1 cellular context compared by ENCODE assay signal in the genomic region with DNA sequence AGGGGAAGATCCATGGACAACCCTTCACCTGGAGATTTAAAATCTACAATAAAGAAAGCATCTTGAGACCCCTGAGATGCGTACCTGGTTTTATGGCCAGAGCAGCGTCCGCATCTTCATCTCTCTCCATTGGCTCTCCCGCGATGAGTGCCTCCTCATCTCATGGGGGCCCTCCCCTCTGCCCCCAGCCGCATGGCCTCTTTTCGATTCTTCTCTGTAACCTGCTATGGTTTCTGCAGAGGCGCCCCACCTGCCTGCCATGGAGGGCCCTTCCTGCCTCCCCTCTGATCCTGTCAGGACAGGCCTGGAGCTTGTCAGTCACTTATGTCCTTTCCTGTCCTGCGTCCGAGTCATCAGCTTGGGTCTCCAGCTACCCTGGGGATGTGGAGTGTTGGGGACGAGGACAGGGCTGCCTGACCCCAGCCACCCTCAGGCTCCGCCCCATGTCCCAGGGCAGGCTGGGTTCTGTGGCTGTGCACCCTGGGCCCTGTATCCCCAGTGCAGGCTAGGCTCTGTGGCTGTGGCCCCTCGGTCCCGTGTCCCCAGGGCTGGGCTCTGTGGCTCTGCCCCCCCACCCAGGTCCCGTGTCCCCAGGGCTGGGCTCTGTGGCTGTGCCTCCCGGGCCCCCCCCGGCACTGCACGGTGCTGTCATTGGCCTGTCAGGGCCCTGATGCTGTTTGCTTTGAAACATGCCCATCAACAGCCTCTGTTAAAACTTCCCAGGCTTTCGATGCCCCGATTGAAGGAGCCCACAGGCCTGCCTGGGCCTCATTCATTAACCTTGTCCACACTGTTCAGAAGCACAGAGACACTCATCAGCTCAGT.
TF ChIP-seq lines count a peak whose summit lies in the region.

No MANE protein-coding gene starts in this region.

TF ChIP-seq in GM23338, 12 proteins besides CTCF, POLR2A, EP300 and RAD21:
- TF ChIP-seq ZNF114 (CRISPR knock-in tag; IDR thresholded peaks at IDR 0.05) = no peak
- TF ChIP-seq, protein P1, sequence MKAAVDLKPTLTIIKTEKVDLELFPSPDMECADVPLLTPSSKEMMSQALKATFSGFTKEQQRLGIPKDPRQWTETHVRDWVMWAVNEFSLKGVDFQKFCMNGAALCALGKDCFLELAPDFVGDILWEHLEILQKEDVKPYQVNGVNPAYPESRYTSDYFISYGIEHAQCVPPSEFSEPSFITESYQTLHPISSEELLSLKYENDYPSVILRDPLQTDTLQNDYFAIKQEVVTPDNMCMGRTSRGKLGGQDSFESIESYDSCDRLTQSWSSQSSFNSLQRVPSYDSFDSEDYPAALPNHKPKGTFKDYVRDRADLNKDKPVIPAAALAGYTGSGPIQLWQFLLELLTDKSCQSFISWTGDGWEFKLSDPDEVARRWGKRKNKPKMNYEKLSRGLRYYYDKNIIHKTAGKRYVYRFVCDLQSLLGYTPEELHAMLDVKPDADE (IDR thresholded peaks at IDR 0.05) = no peak
- no peak for TF ChIP-seq EZH2phosphoT487 (IDR thresholded peaks at IDR 0.05; ENCODE audit: unreplicated experiment)
- TF ChIP-seq, protein P2, sequence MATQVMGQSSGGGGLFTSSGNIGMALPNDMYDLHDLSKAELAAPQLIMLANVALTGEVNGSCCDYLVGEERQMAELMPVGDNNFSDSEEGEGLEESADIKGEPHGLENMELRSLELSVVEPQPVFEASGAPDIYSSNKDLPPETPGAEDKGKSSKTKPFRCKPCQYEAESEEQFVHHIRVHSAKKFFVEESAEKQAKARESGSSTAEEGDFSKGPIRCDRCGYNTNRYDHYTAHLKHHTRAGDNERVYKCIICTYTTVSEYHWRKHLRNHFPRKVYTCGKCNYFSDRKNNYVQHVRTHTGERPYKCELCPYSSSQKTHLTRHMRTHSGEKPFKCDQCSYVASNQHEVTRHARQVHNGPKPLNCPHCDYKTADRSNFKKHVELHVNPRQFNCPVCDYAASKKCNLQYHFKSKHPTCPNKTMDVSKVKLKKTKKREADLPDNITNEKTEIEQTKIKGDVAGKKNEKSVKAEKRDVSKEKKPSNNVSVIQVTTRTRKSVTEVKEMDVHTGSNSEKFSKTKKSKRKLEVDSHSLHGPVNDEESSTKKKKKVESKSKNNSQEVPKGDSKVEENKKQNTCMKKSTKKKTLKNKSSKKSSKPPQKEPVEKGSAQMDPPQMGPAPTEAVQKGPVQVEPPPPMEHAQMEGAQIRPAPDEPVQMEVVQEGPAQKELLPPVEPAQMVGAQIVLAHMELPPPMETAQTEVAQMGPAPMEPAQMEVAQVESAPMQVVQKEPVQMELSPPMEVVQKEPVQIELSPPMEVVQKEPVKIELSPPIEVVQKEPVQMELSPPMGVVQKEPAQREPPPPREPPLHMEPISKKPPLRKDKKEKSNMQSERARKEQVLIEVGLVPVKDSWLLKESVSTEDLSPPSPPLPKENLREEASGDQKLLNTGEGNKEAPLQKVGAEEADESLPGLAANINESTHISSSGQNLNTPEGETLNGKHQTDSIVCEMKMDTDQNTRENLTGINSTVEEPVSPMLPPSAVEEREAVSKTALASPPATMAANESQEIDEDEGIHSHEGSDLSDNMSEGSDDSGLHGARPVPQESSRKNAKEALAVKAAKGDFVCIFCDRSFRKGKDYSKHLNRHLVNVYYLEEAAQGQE (IDR thresholded peaks at IDR 0.05; ENCODE audit: unreplicated experiment) = no peak
- TF ChIP-seq, protein P3, sequence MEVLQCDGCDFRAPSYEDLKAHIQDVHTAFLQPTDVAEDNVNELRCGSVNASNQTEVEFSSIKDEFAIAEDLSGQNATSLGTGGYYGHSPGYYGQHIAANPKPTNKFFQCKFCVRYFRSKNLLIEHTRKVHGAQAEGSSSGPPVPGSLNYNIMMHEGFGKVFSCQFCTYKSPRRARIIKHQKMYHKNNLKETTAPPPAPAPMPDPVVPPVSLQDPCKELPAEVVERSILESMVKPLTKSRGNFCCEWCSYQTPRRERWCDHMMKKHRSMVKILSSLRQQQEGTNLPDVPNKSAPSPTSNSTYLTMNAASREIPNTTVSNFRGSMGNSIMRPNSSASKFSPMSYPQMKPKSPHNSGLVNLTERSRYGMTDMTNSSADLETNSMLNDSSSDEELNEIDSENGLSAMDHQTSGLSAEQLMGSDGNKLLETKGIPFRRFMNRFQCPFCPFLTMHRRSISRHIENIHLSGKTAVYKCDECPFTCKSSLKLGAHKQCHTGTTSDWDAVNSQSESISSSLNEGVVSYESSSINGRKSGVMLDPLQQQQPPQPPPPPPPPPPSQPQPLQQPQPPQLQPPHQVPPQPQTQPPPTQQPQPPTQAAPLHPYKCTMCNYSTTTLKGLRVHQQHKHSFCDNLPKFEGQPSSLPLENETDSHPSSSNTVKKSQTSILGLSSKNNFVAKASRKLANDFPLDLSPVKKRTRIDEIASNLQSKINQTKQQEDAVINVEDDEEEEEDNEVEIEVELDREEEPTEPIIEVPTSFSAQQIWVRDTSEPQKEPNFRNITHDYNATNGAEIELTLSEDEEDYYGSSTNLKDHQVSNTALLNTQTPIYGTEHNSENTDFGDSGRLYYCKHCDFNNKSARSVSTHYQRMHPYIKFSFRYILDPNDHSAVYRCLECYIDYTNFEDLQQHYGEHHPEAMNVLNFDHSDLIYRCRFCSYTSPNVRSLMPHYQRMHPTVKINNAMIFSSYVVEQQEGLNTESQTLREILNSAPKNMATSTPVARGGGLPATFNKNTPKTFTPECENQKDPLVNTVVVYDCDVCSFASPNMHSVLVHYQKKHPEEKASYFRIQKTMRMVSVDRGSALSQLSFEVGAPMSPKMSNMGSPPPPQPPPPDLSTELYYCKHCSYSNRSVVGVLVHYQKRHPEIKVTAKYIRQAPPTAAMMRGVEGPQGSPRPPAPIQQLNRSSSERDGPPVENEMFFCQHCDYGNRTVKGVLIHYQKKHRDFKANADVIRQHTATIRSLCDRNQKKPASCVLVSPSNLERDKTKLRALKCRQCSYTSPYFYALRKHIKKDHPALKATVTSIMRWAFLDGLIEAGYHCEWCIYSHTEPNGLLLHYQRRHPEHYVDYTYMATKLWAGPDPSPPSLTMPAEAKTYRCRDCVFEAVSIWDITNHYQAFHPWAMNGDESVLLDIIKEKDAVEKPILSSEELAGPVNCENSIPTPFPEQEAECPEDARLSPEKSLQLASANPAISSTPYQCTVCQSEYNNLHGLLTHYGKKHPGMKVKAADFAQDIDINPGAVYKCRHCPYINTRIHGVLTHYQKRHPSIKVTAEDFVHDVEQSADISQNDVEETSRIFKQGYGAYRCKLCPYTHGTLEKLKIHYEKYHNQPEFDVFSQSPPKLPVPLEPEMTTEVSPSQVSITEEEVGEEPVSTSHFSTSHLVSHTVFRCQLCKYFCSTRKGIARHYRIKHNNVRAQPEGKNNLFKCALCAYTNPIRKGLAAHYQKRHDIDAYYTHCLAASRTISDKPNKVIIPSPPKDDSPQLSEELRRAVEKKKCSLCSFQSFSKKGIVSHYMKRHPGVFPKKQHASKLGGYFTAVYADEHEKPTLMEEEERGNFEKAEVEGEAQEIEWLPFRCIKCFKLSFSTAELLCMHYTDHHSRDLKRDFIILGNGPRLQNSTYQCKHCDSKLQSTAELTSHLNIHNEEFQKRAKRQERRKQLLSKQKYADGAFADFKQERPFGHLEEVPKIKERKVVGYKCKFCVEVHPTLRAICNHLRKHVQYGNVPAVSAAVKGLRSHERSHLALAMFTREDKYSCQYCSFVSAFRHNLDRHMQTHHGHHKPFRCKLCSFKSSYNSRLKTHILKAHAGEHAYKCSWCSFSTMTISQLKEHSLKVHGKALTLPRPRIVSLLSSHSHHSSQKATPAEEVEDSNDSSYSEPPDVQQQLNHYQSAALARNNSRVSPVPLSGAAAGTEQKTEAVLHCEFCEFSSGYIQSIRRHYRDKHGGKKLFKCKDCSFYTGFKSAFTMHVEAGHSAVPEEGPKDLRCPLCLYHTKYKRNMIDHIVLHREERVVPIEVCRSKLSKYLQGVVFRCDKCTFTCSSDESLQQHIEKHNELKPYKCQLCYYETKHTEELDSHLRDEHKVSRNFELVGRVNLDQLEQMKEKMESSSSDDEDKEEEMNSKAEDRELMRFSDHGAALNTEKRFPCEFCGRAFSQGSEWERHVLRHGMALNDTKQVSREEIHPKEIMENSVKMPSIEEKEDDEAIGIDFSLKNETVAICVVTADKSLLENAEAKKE (CRISPR knock-in tag; IDR thresholded peaks at IDR 0.05) = no peak
- no peak for TF ChIP-seq CREB1 (CRISPR knock-in tag; IDR thresholded peaks at IDR 0.05; ENCODE audit: low read depth)
- no peak for TF ChIP-seq EZH2 (IDR thresholded peaks at IDR 0.05; ENCODE audit: low read depth, unreplicated experiment)
- TF ChIP-seq NANOG (IDR thresholded peaks at IDR 0.05; ENCODE audit: borderline replicate concordance) = no peak
- no peak for TF ChIP-seq POLR2AphosphoS5 (IDR thresholded peaks at IDR 0.05; ENCODE audit: low read depth)
- no peak for TF ChIP-seq ZNF331 (CRISPR knock-in tag; IDR thresholded peaks at IDR 0.05; ENCODE audit: low read depth)
- no peak for TF ChIP-seq JUNB (IDR thresholded peaks at IDR 0.05; ENCODE audit: unreplicated experiment)
- no peak for TF ChIP-seq STAT1 (IDR thresholded peaks at IDR 0.05; ENCODE audit: unreplicated experiment)
